Comparison of ENCODE assay signal across 24 cellular contexts in the genomic region with DNA sequence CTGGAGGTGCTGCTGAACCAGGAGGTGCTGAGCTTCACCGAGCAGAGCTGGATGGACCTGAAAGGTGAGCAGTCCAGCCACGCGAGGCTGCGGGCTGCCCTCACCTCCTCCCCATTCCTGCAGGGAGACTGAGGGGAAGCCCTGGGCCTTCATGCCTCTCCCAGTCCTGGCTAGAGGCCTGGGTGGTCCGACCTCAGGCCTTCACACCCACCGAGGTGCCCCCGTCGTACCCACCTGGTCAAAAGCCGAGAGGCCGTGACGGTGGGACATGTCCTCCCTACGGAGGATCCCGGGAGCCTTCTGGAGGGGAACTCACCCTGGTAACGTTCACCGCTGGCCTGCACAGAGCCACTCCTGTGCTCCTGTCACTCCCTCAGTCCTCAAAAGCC. TPM values are rescaled to one million over a fixed set of nuclear protein-coding genes. Genes with fewer than 3 reads are reported as not detected.
DNase-seq lines count a peak whose midpoint lies in the region; ATAC-seq and TF ChIP-seq lines count a peak whose summit lies in the region.
"Had no signal": no experiment of that assay in that cellular context is flagged by ENCODE, and none has a peak within 500 bp of the region (broad histone marks: within the 10 kb centered on the region; RNA-seq: fewer than 3 reads in every experiment).

No MANE protein-coding gene starts in this region.

- intact Hi-C loops in right cardiac atrium (cut with DNase I) (loop anchor here in 1 of 4 donors (5.0 kb wide), 1 partner anchor 61 kb away; the partner anchor contains the start of gene GGT5), Right ventricle myocardium superior (cut with DNase I) (loop anchor here (10.0 kb wide), 1 partner anchor 338 kb away; no protein-coding TSS in a partner anchor), upper lobe of right lung (cut with DNase I) (no loop called here)

- H3K9me3 ChIP-seq in right cardiac atrium (ENCODE audit: control insufficient read depth, low read length) (no peaks in the 10 kb centered on the region), neuronal stem cell (replicated peaks in 1 of 2; ENCODE audit: control insufficient read depth in 2 of 2, insufficient read depth in 1 of 2, low read depth in 1 of 2, low read length in 2 of 2) (no peaks in the 10 kb centered on the region), upper lobe of right lung (no peaks in the 10 kb centered on the region)
- H3K9me3 ChIP-seq: MG63 had no signal

- POLR2A ChIA-PET in RWPE1 (lab: Yijun Ruan, JAX; ENCODE audit: low non-redundant PET) = no interaction called here

- no peaks in the 10 kb centered on the region for H3K27me3 ChIP-seq in right cardiac atrium (ENCODE audit: control insufficient read depth, insufficient read depth)
- no peaks in the 10 kb centered on the region for H3K27me3 ChIP-seq in neuronal stem cell (ENCODE audit: control insufficient read depth in 3 of 3, insufficient read depth in 3 of 3, low read depth in 1 of 3, low read length in 3 of 3)
- H3K27me3 ChIP-seq in upper lobe of right lung = no peaks in the 10 kb centered on the region
- H3K27me3 ChIP-seq: MG63 had no signal

- peaks cover 3% of the 10 kb centered on the region for H3K79me1 ChIP-seq in neuronal stem cell (ENCODE audit: low read depth, low read length)

- H2AFZ ChIP-seq in neuronal stem cell (ENCODE audit: low read length) = no peak overlapping the region

- no peak overlapping the region for H3K4me2 ChIP-seq in neuronal stem cell (ENCODE audit: insufficient read depth, low read length, poor library complexity, severe bottlenecking)

- peak overlapping the region; percentile 41 for H2BK12ac ChIP-seq in neuronal stem cell (ENCODE audit: low read length)

- peak overlapping the region; percentile 11 for H3K4ac ChIP-seq in neuronal stem cell (ENCODE audit: low read length)

- peak overlapping the region; percentile 43 for H3K23ac ChIP-seq in neuronal stem cell (ENCODE audit: low read depth, low read length, poor library complexity)

- peak overlapping the region; percentile 3 for H4K8ac ChIP-seq in neuronal stem cell (ENCODE audit: low read depth, low read length)

- peak in 2 of 3 donors; percentile 8 to 35 for DNase-seq in right cardiac atrium
- DNase-seq in Right ventricle myocardium superior = no peak
- DNase-seq in RWPE1 (ENCODE audit: low spot score) = no peak
- DNase-seq in neuronal stem cell (ENCODE audit: low spot score) = no peak
- peak; percentile 62 for DNase-seq in upper lobe of right lung
- no peak for DNase-seq in stimulated activated naive CD8-positive, alpha-beta T cell treated with anti-CD3 and anti-CD28 coated beads, Interleukin-15, Interleukin-2, amounts not matched to agents 100 U/mL and 50 U/mL, for 24 hours
- DNase-seq: Calu3; GOT3; HCEC 1CT; KG1; MG63; NCI-H1105 treated with DMSO at 0.1 percent for 48 hours; NCI-H2029; NCI-H446; NCI-H526; NCI-H82; NK-92 treated with Interleukin-12 subunit alpha and Interleukin-12 subunit beta, amount 100 ng/mL, for 24 hours; PC-3; SHP77; SW 1271 had no signal

- H3K14ac ChIP-seq in neuronal stem cell (ENCODE audit: low read length) = peak overlapping the region; percentile 25

- CTCF ChIA-PET in RWPE1 (lab: Yijun Ruan, JAX) = interaction anchor here (1.1 kb wide), 1 partner anchor 61 kb away, joined by 3 read pairs; no protein-coding TSS in a partner anchor

- WGBS in right cardiac atrium = 91% methylated on average over 15 of the region's 15 CpGs
- WGBS in neuronal stem cell (ENCODE audit: extremely low coverage in 2 of 2, insufficient read length in 2 of 2, insufficient replicate concordance in 1 of 2), 2 donors = no CpG with 5 or more reads among the region's 15 CpGs

- TF ChIP-seq CTCF in RWPE1 (conservative IDR thresholded peaks at IDR 0.05; ENCODE audit: low read depth) (no peak), upper lobe of right lung (IDR thresholded peaks at IDR 0.05) (no peak)

- H3K36me3 ChIP-seq in neuronal stem cell (replicated peaks in 1 of 2; ENCODE audit: control insufficient read depth in 2 of 2, insufficient read depth in 2 of 2, low read length in 2 of 2) (no peaks in the 10 kb centered on the region), upper lobe of right lung (no peaks in the 10 kb centered on the region)
- H3K36me3 ChIP-seq: MG63 had no signal

- H3K9ac ChIP-seq in neuronal stem cell (ENCODE audit: low read depth, low read length, poor library complexity) = peak overlapping the region; percentile 60

- peak overlapping the region; percentile 24 for H2BK5ac ChIP-seq in neuronal stem cell (ENCODE audit: low read length)

- H4K91ac ChIP-seq in neuronal stem cell (ENCODE audit: low read depth, low read length, poor library complexity) = no peak overlapping the region

- peak overlapping the region; percentile 48 for H3K18ac ChIP-seq in neuronal stem cell (ENCODE audit: low read length)

- H2BK15ac ChIP-seq in neuronal stem cell (ENCODE audit: low read length) = peak overlapping the region; percentile 85

- no peaks in the 10 kb centered on the region for H3K4me1 ChIP-seq in right cardiac atrium (ENCODE audit: control insufficient read depth, insufficient read depth, low read length)
- peaks cover 3% of the 10 kb centered on the region in 2 donors for H3K4me1 ChIP-seq in neuronal stem cell (ENCODE audit: control insufficient read depth in 2 of 2, insufficient read depth in 1 of 2, low read depth in 1 of 2, low read length in 2 of 2)
- peaks cover 16% of the 10 kb centered on the region for H3K4me1 ChIP-seq in upper lobe of right lung

- no peak overlapping the region for H3K27ac ChIP-seq in right cardiac atrium (ENCODE audit: low read length)
- peak overlapping the region; percentile 21 for H3K27ac ChIP-seq in RWPE1
- no peak overlapping the region for H3K27ac ChIP-seq in neuronal stem cell (replicated peaks; ENCODE audit: low read length)
- H3K27ac ChIP-seq in upper lobe of right lung = no peak overlapping the region
- H3K27ac ChIP-seq: C4-2B had no signal

- peak overlapping the region; percentile 56 for H2AK5ac ChIP-seq in neuronal stem cell (ENCODE audit: low read depth, low read length)

- no peak overlapping the region for H2BK120ac ChIP-seq in neuronal stem cell (ENCODE audit: low read depth, low read length)

- ATAC-seq in right cardiac atrium (no peak), Right ventricle myocardium superior (ENCODE audit: poor library complexity) (no peak), upper lobe of right lung (no peak), GM21786 (IDR thresholded peaks at IDR 0.05; ENCODE audit: unreplicated experiment) (no peak)
- no peak for ATAC-seq in stimulated activated naive CD8-positive, alpha-beta T cell treated with anti-CD3 and anti-CD28 coated beads, Interleukin-15, Interleukin-2, amounts not matched to agents 100 U/mL and 50 U/mL, for 24 hours
- ATAC-seq: CD8-positive, alpha-beta T cell; PC-3 had no signal

- no peak overlapping the region for H3K4me3 ChIP-seq in right cardiac atrium (ENCODE audit: low read length)
- H3K4me3 ChIP-seq in neuronal stem cell (ENCODE audit: low read length in 2 of 2) = no peak overlapping the region
- no peak overlapping the region for H3K4me3 ChIP-seq in upper lobe of right lung
- H3K4me3 ChIP-seq: MG63 had no signal

RNA-seq across cellular contexts. Expression of gene SUSD2, which starts 5.1 kb away (rescaled TPM):
- 1 to 10 TPM; 6.2 to 7.4 (median 7.3) TPM for total RNA-seq in right cardiac atrium
- polyA plus RNA-seq in right cardiac atrium = 6.7 TPM
- 2.6 TPM for total RNA-seq in Right ventricle myocardium superior
- polyA plus RNA-seq in neuronal stem cell (2013, experiment 1 of 2) = 0.25 TPM
- polyA plus RNA-seq in neuronal stem cell (2013, experiment 2 of 2) = 0.18 TPM
- total RNA-seq in upper lobe of right lung = 277 TPM

RNA-seq across cellular contexts. Expression of gene GGT5, which starts 58.5 kb away (rescaled TPM):
- total RNA-seq in right cardiac atrium (10 to 100 TPM; 30.2 to 61.0 (median 45.1) TPM), Right ventricle myocardium superior (21.0 TPM), upper lobe of right lung (66.5 TPM)
- 46.3 TPM for polyA plus RNA-seq in right cardiac atrium
- polyA plus RNA-seq in neuronal stem cell (2013, experiment 1 of 2) = not detected
- 0.01 TPM for polyA plus RNA-seq in neuronal stem cell (2013, experiment 2 of 2)
- total RNA-seq: A673; CD8-positive, alpha-beta T cell had no signal

Comparison
In these comparisons a context has a peak if more than half of its experiments do, and no peak if none do; other contexts are left out.
1. DNase-seq: peak in right cardiac atrium (2 of 3) and upper lobe of right lung (single experiment); none in Right ventricle myocardium superior (single experiment), RWPE1 (single experiment), neuronal stem cell (single experiment) and stimulated activated naive CD8-positive, alpha-beta T cell treated with anti-CD3 and anti-CD28 coated beads, Interleukin-15, Interleukin-2, amounts not matched to agents 100 U/mL and 50 U/mL, for 24 hours (single experiment).
2. RNA of gene SUSD2, which starts 5.1 kb away (total RNA-seq): 277 TPM in upper lobe of right lung (single experiment); 6.2 to 7.4 TPM in right cardiac atrium and 2.6 TPM in Right ventricle myocardium superior (single experiment); every median in the first group is over 10 times any median in the second.